Comparison of ENCODE assay signal across 8 cellular contexts in genomic region chr19:3626473-3627350, GRCh38. TPM values are rescaled to one million over a fixed set of nuclear protein-coding genes. Genes with fewer than 3 reads are reported as not detected.
A peak's percentile ranks its signal among the peaks of the same experiment; 100 is the strongest.
DNase-seq lines count a peak whose midpoint lies in the region; ATAC-seq, FAIRE-seq and TF ChIP-seq lines count a peak whose summit lies in the region.

Gene CACTIN (minus strand): TSS chr19:3626790. CDS start chr19:3626762, 28 bp downstream.

- H3K4me3 ChIP-seq in OCI-LY3 (ENCODE audit: low read length) (peak within 1 kb of the TSS; percentile 93), mesodermal cell (ENCODE audit: extremely low read depth, insufficient read depth, low read length, poor library complexity, severe bottlenecking) (peak within 1 kb of the TSS; percentile 99)

- WGBS in mesodermal cell (ENCODE audit: insufficient coverage in 2 of 2), 2 experiments, result 0% methylated on average over 49 to 70 of the region's 80 CpGs

- H3K4me1 ChIP-seq in OCI-LY3 (ENCODE audit: low read length) (peaks cover 12% of the 10 kb centered on the region), mesodermal cell (ENCODE audit: control insufficient read depth, insufficient read depth, low read length, poor library complexity, severe bottlenecking) (peaks cover 9% of the 10 kb centered on the region)

- H3K27ac ChIP-seq in OCI-LY3 (ENCODE audit: low read length), result peak within 1 kb of the TSS; percentile 72
- peak within 1 kb of the TSS; percentile 98 for H3K27ac ChIP-seq in mesodermal cell (ENCODE audit: low read depth, low read length, severe bottlenecking)

- peaks cover 32% of the 10 kb centered on the region for H3K79me2 ChIP-seq in OCI-LY3 (ENCODE audit: low read length)

- peak within 1 kb of the TSS; percentile 76 for H3K9ac ChIP-seq in OCI-LY3 (ENCODE audit: low read length)

- TF ChIP-seq CTCF in OCI-LY3 (IDR thresholded peaks at IDR 0.05; ENCODE audit: low read depth, low read length), result 0 out of 2 replicates have a peak, but pooled peaks have one; percentile 4

- peaks cover 13% of the 10 kb centered on the region; the same call in 1 of the 2 replicates for H4K20me1 ChIP-seq in OCI-LY3 (ENCODE audit: insufficient read depth, low read length)

- DNase-seq in COR-L47 (lab: John Stamatoyannopoulos, UW), result peak; percentile 98
- peak; percentile 99 for DNase-seq in HuH-7 (ENCODE audit: low spot score)
- DNase-seq in activated CD8-positive, alpha-beta memory T cell treated with anti-CD3 and anti-CD28 coated beads, Interleukin-2, amount 50 U/mL, for 48 hours, result peak; percentile 98
- DNase-seq in stimulated activated CD8-positive, alpha-beta memory T cell treated with anti-CD3 and anti-CD28 coated beads, Interleukin-15, amount 100 ng/mL, for 4 hours (ENCODE audit: low read depth in 2 of 2), result peak; percentile 97

- no peaks in the 10 kb centered on the region for H3K27me3 ChIP-seq in OCI-LY3 (ENCODE audit: low read depth, low read length)

- H3K4me2 ChIP-seq in OCI-LY3 (ENCODE audit: low read length), result peak within 1 kb of the TSS; percentile 99

- H3K36me3 ChIP-seq in OCI-LY3 (replicated peaks; ENCODE audit: low read depth, low read length), result peaks cover 15% of the 10 kb centered on the region
- H3K36me3 ChIP-seq in mesodermal cell (ENCODE audit: control insufficient read depth, insufficient read depth, low read length), result peaks cover 17% of the 10 kb centered on the region

- H3K9me3 ChIP-seq in OCI-LY3 (ENCODE audit: insufficient read depth, low read length) (no peaks in the 10 kb centered on the region), mesodermal cell (ENCODE audit: control insufficient read depth, low read length) (no peaks in the 10 kb centered on the region)

- peak; percentile 97 for FAIRE-seq in endometrium (lab: Jason Lieb, UNC)

- peak within 1 kb of the TSS; percentile 35; the same call in 1 of the 2 replicates for H2AFZ ChIP-seq in OCI-LY3 (ENCODE audit: low read depth, low read length)

- ATAC-seq in GM21423 (IDR thresholded peaks at IDR 0.05; ENCODE audit: unreplicated experiment), result peak; percentile 82

RNA-seq across cellular contexts. Expression of gene CACTIN, which starts in this region (rescaled TPM):
- 23.3 TPM for polyA plus RNA-seq in mesodermal cell (2013, experiment 1 of 2)
- polyA plus RNA-seq in mesodermal cell (2013, experiment 2 of 2), result 18.3 TPM

Comparison
In these comparisons a context has a peak if more than half of its experiments do, and no peak if none do; other contexts are left out.
1. Peak in every context shown above with its lines: DNase-seq, ATAC-seq, H3K4me3 ChIP-seq and H3K27ac ChIP-seq.